ENCODE assay signal across 21 cellular contexts in genomic region chr14:91105673-91106072, GRCh38.
"Had no signal": no experiment of that assay in that cellular context is flagged by ENCODE, and none has a peak within 500 bp of the region (broad histone marks: within the 10 kb centered on the region; RNA-seq: fewer than 3 reads in every experiment).

No MANE protein-coding gene starts in this region.

- H3K27me3 ChIP-seq: foreskin keratinocyte, heart left ventricle, pancreas, stomach, transverse colon had no signal

- FAIRE-seq: endothelial cell of umbilical vein, pancreas, small intestine had no signal

- DNase-seq: central memory CD4-positive, alpha-beta T cell; effector CD4-positive, alpha-beta T cell; endodermal cell; foreskin keratinocyte; heart left ventricle; hippocampal formation; mammary epithelial cell; natural killer cell; nucleus accumbens; pancreas; small intestine; stimulated activated CD4-positive, alpha-beta T cell treated with anti-CD3 and anti-CD28 coated beads, Interleukin-12 subunit alpha, Interleukin-12 subunit beta, amount 100 ng/mL, for 4 hours; stimulated activated naive CD4-positive, alpha-beta T cell; stomach; substantia nigra; transverse colon had no signal

- ATAC-seq: foreskin keratinocyte, heart left ventricle, left lobe of liver, natural killer cell, pancreas had no signal

- H3K27ac ChIP-seq: coronary artery, foreskin keratinocyte, pancreas, prostate gland, stomach, thoracic aorta had no signal

- H3K36me3 ChIP-seq: heart left ventricle, pancreas, prostate gland, stomach, thoracic aorta, transverse colon had no signal

- H3K4me1 ChIP-seq: foreskin keratinocyte, prostate gland had no signal

- H3K4me3 ChIP-seq: coronary artery, heart left ventricle, pancreas, prostate gland, stomach, thoracic aorta, transverse colon had no signal

- H3K9me3 ChIP-seq: heart left ventricle, pancreas, prostate gland, stomach, thoracic aorta, transverse colon had no signal
